In the genomic region with DNA sequence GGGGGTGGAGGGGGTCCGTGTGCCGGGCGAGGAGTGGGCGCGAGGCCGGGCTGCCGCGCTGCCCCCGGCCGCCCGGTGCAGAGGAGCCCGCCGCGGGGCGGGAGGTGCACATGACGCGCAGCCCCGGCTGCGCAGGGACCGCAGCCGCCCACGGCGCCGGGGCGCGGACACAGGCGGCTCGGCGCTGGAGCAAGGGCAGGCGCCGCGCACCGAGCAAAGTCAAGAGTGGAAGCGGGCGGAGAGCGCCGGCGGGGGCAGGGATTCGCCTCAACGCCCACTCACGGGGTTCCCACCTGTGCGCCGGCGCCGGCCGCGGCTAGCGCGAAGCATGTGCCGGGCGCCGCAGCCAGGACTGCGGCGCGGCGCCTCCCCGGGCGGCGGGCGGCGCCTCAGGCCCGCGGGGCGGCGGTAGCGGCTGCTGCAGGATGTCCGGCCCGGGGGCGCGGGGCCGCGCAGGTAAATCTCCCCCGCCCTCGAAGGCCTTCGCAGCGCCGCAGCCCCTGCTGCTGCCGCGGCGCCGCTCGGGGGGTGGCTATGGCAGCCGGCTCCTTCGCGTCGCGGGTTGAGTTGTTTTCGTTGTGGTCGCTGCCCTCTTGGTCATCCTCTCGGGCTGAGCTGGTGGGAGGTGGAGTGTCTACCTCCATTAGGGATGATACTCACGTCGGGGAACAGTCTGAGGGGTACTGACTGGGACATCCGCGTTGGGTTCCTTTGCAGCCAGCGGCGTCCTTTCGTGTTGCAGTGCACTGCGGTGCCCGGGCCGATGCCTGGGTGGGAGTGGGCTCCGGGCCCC, we compare ENCODE assay signal across 8 cellular contexts.
DNase-seq lines count a peak whose midpoint lies in the region; ATAC-seq lines count a peak whose summit lies in the region.

No MANE protein-coding gene starts in this region.

- POLR2A ChIA-PET in activated CD8-positive, alpha-beta T cell treated with anti-CD3 and anti-CD28 coated beads, Interleukin-2, amount 10 ng/mL, durations not matched to agents 7 days and 5 days (lab: Charles Lee), result no interaction called here
- POLR2A ChIA-PET in CD8-positive, alpha-beta memory T cell (lab: Charles Lee), result no interaction called here

- no peaks in the 10 kb centered on the region for H3K36me3 Mint-ChIP-seq in activated CD8-positive, alpha-beta T cell treated with anti-CD3 and anti-CD28 coated beads, Interleukin-2, amount 10 ng/mL, durations not matched to agents 7 days and 5 days (ENCODE audit: low read depth)
- no peaks in the 10 kb centered on the region for H3K36me3 Mint-ChIP-seq in CD8-positive, alpha-beta memory T cell

- no peaks in the 10 kb centered on the region for H3K9me3 ChIP-seq in CD8-positive, alpha-beta memory T cell (ENCODE audit: low read length)

- DNase-seq in D341Med (ENCODE audit: low spot score) (peak; percentile 89), left cardiac atrium (peak; percentile 37), posterior vena cava (ENCODE audit: low spot score) (peak; percentile 78), MV-4-11 (lab: John Stamatoyannopoulos, UW) (no peak)
- DNase-seq in activated CD8-positive, alpha-beta T cell treated with anti-CD3 and anti-CD28 coated beads, Interleukin-2, amount 10 ng/mL, durations not matched to agents 7 days and 5 days, result no peak
- no peak for DNase-seq in CD8-positive, alpha-beta memory T cell

- no peak overlapping the region for H3K27ac Mint-ChIP-seq in activated CD8-positive, alpha-beta T cell treated with anti-CD3 and anti-CD28 coated beads, Interleukin-2, amount 10 ng/mL, durations not matched to agents 7 days and 5 days
- H3K27ac Mint-ChIP-seq in CD8-positive, alpha-beta memory T cell, result no peak overlapping the region

- H3K4me3 ChIP-seq in CD8-positive, alpha-beta memory T cell (ENCODE audit: low read length), result no peak overlapping the region

- no peak overlapping the region for H3K27ac ChIP-seq in CD8-positive, alpha-beta memory T cell (ENCODE audit: low read depth, low read length)

- CTCF ChIA-PET in activated CD8-positive, alpha-beta T cell treated with anti-CD3 and anti-CD28 coated beads, Interleukin-2, amount 10 ng/mL, durations not matched to agents 7 days and 5 days (lab: Charles Lee), result no interaction called here
- CTCF ChIA-PET in CD8-positive, alpha-beta memory T cell (lab: Charles Lee), result no interaction called here

- no peaks in the 10 kb centered on the region for H3K27me3 ChIP-seq in CD8-positive, alpha-beta memory T cell (ENCODE audit: insufficient read depth, low read length, poor library complexity, severe bottlenecking)

- intact Hi-C loops in left cardiac atrium (cut with DNase I) (loop anchor here in 1 of 2 donors (10.0 kb wide), 3 partner anchors 139 to 301 kb away; no protein-coding TSS in a partner anchor), posterior vena cava (cut with DNase I) (no loop called here)

- ATAC-seq in GM19438 (IDR thresholded peaks at IDR 0.05; ENCODE audit: low read depth, unreplicated experiment) (peak; percentile 53), HG03521 (IDR thresholded peaks at IDR 0.05; ENCODE audit: unreplicated experiment) (peak; percentile 76), left cardiac atrium (peak; percentile 78 to 86)
- peak; percentile 67 for ATAC-seq in activated CD8-positive, alpha-beta T cell treated with anti-CD3 and anti-CD28 coated beads, Interleukin-2, amount 10 ng/mL, durations not matched to agents 7 days and 5 days

- peaks cover 3% of the 10 kb centered on the region for H3K4me1 Mint-ChIP-seq in activated CD8-positive, alpha-beta T cell treated with anti-CD3 and anti-CD28 coated beads, Interleukin-2, amount 10 ng/mL, durations not matched to agents 7 days and 5 days (ENCODE audit: low read depth)
- no peaks in the 10 kb centered on the region for H3K4me1 Mint-ChIP-seq in CD8-positive, alpha-beta memory T cell

- no peaks in the 10 kb centered on the region for H3K36me3 ChIP-seq in CD8-positive, alpha-beta memory T cell (ENCODE audit: insufficient read depth, low read length)

- H3K27me3 Mint-ChIP-seq in activated CD8-positive, alpha-beta T cell treated with anti-CD3 and anti-CD28 coated beads, Interleukin-2, amount 10 ng/mL, durations not matched to agents 7 days and 5 days (ENCODE audit: low read depth), result peaks cover 31% of the 10 kb centered on the region
- peaks cover 7 to 22% of the 10 kb centered on the region in 2 donors for H3K27me3 Mint-ChIP-seq in CD8-positive, alpha-beta memory T cell

- H3K4me3 Mint-ChIP-seq in activated CD8-positive, alpha-beta T cell treated with anti-CD3 and anti-CD28 coated beads, Interleukin-2, amount 10 ng/mL, durations not matched to agents 7 days and 5 days, result no peak overlapping the region
- no peak overlapping the region for H3K4me3 Mint-ChIP-seq in CD8-positive, alpha-beta memory T cell

- H3K4me1 ChIP-seq in CD8-positive, alpha-beta memory T cell (ENCODE audit: insufficient read depth, low read length), result no peaks in the 10 kb centered on the region

- H3K9me3 Mint-ChIP-seq in activated CD8-positive, alpha-beta T cell treated with anti-CD3 and anti-CD28 coated beads, Interleukin-2, amount 10 ng/mL, durations not matched to agents 7 days and 5 days (ENCODE audit: insufficient read depth), result no peaks in the 10 kb centered on the region
- peaks cover 0 to 17% (median 8%) of the 10 kb centered on the region in 5 donors for H3K9me3 Mint-ChIP-seq in CD8-positive, alpha-beta memory T cell

Comparison
In these comparisons a context has a peak if more than half of its experiments do, and no peak if none do; other contexts are left out.
1. DNase-seq: peak in D341Med (single experiment), left cardiac atrium (single experiment) and posterior vena cava (single experiment); none in activated CD8-positive, alpha-beta T cell treated with anti-CD3 and anti-CD28 coated beads, Interleukin-2, amount 10 ng/mL, durations not matched to agents 7 days and 5 days (single experiment), CD8-positive, alpha-beta memory T cell (0 of 5) and MV-4-11 (single experiment).
2. Peak in every context shown above with its lines, with median percentiles within 50 percentile points of each other: ATAC-seq.